ENCODE assay signal across 1 cellular context in genomic region chr12:124519741-124520140, GRCh38.
TF ChIP-seq lines count a peak whose summit lies in the region.

No MANE protein-coding gene starts in this region.

TF ChIP-seq in HCT116, 20 proteins besides CTCF, POLR2A, EP300 and RAD21 (continued from another document):
- no peak for TF ChIP-seq ZBTB33 (IDR thresholded peaks at IDR 0.05; ENCODE audit: extremely low read depth, insufficient replicate concordance, low read length)
TF ChIP-seq in HCT116: peak in this region for 0.
